ENCODE assay signal across 27 cellular contexts in the genomic region with DNA sequence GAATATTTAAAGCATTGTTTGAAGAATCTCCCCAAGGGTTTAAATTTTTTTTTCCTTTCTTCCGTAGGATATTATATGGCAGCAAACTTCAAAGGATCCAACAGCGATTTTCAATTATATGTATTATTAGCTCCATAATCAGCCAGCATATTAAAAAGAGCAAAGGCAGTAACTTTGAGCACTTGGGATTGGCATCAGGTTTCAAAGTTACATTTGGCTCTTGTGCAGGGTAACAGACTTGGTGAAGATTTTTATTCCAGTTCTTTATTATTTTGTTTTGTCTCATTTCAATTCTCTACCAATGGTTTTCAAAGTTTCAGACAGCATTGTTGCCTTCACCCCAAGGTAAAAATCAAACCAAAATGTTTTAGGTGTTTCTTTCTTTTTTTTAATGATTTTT.
"Had no signal": no experiment of that assay in that cellular context is flagged by ENCODE, and none has a peak within 500 bp of the region (broad histone marks: within the 10 kb centered on the region; RNA-seq: fewer than 3 reads in every experiment).

No MANE protein-coding gene starts in this region.

- H3K36me3 Mint-ChIP-seq: activated CD4-positive, alpha-beta memory T cell treated with anti-CD3 and anti-CD28 coated beads for 36 hours; activated naive CD4-positive, alpha-beta T cell treated with anti-CD3 and anti-CD28 coated beads, Interleukin-2, amount 50 U/mL, for 24 hours; natural killer cell treated with Interleukin-12 subunit alpha and Interleukin-12 subunit beta and Interleukin-15 and Interleukin-18, amount 100 ng/mL, for 72 hours; WTC11 had no signal

- H3K4me3 ChIP-seq: body of pancreas, cardiac muscle cell, left lung, lung, right lobe of liver, testis, uterus had no signal

- DNase-seq: activated CD4-positive, alpha-beta memory T cell treated with anti-CD3 and anti-CD28 coated beads for 36 hours; activated gamma-delta T cell treated with Interleukin-2 at 50 U/mL for 16 hours; anterior cingulate cortex; body of pancreas; effector CD4-positive, alpha-beta T cell; erythroblast; glutamatergic neuron; hippocampal formation; left lung; right lobe of liver; stimulated activated CD4-positive, alpha-beta T cell treated with anti-CD3 and anti-CD28 coated beads, Interleukin-2, amount 100 ng/mL, for 48 hours; stimulated activated CD8-positive, alpha-beta memory T cell treated with anti-CD3 and anti-CD28 coated beads, Interleukin-4, amount 100 ng/mL, for 48 hours; stimulated activated naive CD4-positive, alpha-beta T cell; T1000; testis; trophoblast cell; uterus had no signal

- H3K27ac Mint-ChIP-seq: activated CD4-positive, alpha-beta memory T cell treated with anti-CD3 and anti-CD28 coated beads for 36 hours; activated naive CD4-positive, alpha-beta T cell treated with anti-CD3 and anti-CD28 coated beads, Interleukin-2, amount 50 U/mL, for 24 hours; activated T-helper 1 cell treated with anti-CD3 and anti-CD28 coated beads, Interleukin-12 subunit alpha, Interleukin-12 subunit beta, Interleukin-2, Interleukin-4 antibody, amounts not matched to agents 30 ng/mL and 10 ng/mL and 1 ng/mL, durations not matched to agents 14 hours and 24 hours and 36 hours; dendritic cell treated with granulocyte-macrophage colony-stimulating factor and Interleukin-4, amounts not matched to agents 40 ng/mL and 50 ng/mL, for 4 days; natural killer cell treated with Interleukin-12 subunit alpha and Interleukin-12 subunit beta and Interleukin-15 and Interleukin-18, amount 100 ng/mL, for 72 hours; T-helper 1 cell treated with Interleukin-12 subunit alpha and Interleukin-12 subunit beta and Interleukin-4 antibody, amounts not matched to agents 30 μg/mL and 1 μg/mL, for 36 hours; WTC11 had no signal

- H3K27ac ChIP-seq: body of pancreas, cardiac muscle cell, foreskin keratinocyte, left lung, parathyroid adenoma, right lobe of liver, testis had no signal

- H3K36me3 ChIP-seq: cardiac muscle cell, left lung, right lobe of liver, uterus had no signal

- H3K9me3 ChIP-seq: body of pancreas, left lung, right lobe of liver, testis, uterus had no signal

- H2AFZ ChIP-seq: parathyroid adenoma had no signal

- ATAC-seq: body of pancreas; foreskin keratinocyte; natural killer cell treated with Interleukin-12 subunit alpha and Interleukin-12 subunit beta and Interleukin-15 and Interleukin-18, amount 100 ng/mL, for 72 hours; right lobe of liver; WTC11 had no signal

- H3K4me1 ChIP-seq: body of pancreas, left lung, right lobe of liver, testis, uterus had no signal

- H3K4me1 Mint-ChIP-seq: activated naive CD4-positive, alpha-beta T cell treated with anti-CD3 and anti-CD28 coated beads, Interleukin-2, amount 50 U/mL, for 24 hours had no signal

- H3K9ac ChIP-seq: parathyroid adenoma had no signal

- H3K27me3 ChIP-seq: body of pancreas, cardiac muscle cell, left lung, right lobe of liver, testis, uterus had no signal

- H3K9me3 Mint-ChIP-seq: activated CD4-positive, alpha-beta memory T cell treated with anti-CD3 and anti-CD28 coated beads for 36 hours; activated naive CD4-positive, alpha-beta T cell treated with anti-CD3 and anti-CD28 coated beads, Interleukin-2, amount 50 U/mL, for 24 hours; activated T-helper 1 cell treated with anti-CD3 and anti-CD28 coated beads, Interleukin-12 subunit alpha, Interleukin-12 subunit beta, Interleukin-2, Interleukin-4 antibody, amounts not matched to agents 30 ng/mL and 10 ng/mL and 1 ng/mL, durations not matched to agents 14 hours and 24 hours and 36 hours; dendritic cell treated with granulocyte-macrophage colony-stimulating factor and Interleukin-4, amounts not matched to agents 40 ng/mL and 50 ng/mL, for 4 days; natural killer cell treated with Interleukin-12 subunit alpha and Interleukin-12 subunit beta and Interleukin-15 and Interleukin-18, amount 100 ng/mL, for 72 hours; T-helper 1 cell treated with Interleukin-12 subunit alpha and Interleukin-12 subunit beta and Interleukin-4 antibody, amounts not matched to agents 30 μg/mL and 1 μg/mL, for 36 hours; WTC11 had no signal

- H3K4me3 Mint-ChIP-seq: activated CD4-positive, alpha-beta memory T cell treated with anti-CD3 and anti-CD28 coated beads for 36 hours; activated naive CD4-positive, alpha-beta T cell treated with anti-CD3 and anti-CD28 coated beads, Interleukin-2, amount 50 U/mL, for 24 hours; activated T-helper 1 cell treated with anti-CD3 and anti-CD28 coated beads, Interleukin-12 subunit alpha, Interleukin-12 subunit beta, Interleukin-2, Interleukin-4 antibody, amounts not matched to agents 30 ng/mL and 10 ng/mL and 1 ng/mL, durations not matched to agents 14 hours and 24 hours and 36 hours; dendritic cell treated with granulocyte-macrophage colony-stimulating factor and Interleukin-4, amounts not matched to agents 40 ng/mL and 50 ng/mL, for 4 days; natural killer cell treated with Interleukin-12 subunit alpha and Interleukin-12 subunit beta and Interleukin-15 and Interleukin-18, amount 100 ng/mL, for 72 hours; T-helper 1 cell treated with Interleukin-12 subunit alpha and Interleukin-12 subunit beta and Interleukin-4 antibody, amounts not matched to agents 30 μg/mL and 1 μg/mL, for 36 hours; WTC11 had no signal

- H3K79me2 ChIP-seq: parathyroid adenoma had no signal
